Comparison of ENCODE assay signal across 13 cellular contexts in genomic region chr4:121784975-121785374, GRCh38. TPM values are rescaled to one million over a fixed set of nuclear protein-coding genes. Genes with fewer than 3 reads are reported as not detected.
DNase-seq lines count a peak whose midpoint lies in the region; ATAC-seq and TF ChIP-seq lines count a peak whose summit lies in the region.
"Had no signal": no experiment of that assay in that cellular context is flagged by ENCODE, and none has a peak within 500 bp of the region (broad histone marks: within the 10 kb centered on the region; RNA-seq: fewer than 3 reads in every experiment).

No MANE protein-coding gene starts in this region.

- no peak overlapping the region for H4K8ac ChIP-seq in neuronal stem cell (ENCODE audit: low read depth, low read length)

- ATAC-seq in SK-N-SH treated with all-trans-retinoic acid at 6 μM for 48 hours, result peak; percentile 96
- ATAC-seq: activated CD8-positive, alpha-beta memory T cell treated with anti-CD3 and anti-CD28 coated beads, Interleukin-2, amount 10 ng/mL, durations not matched to agents 7 days and 5 days; stimulated activated naive B cell treated with anti-CD40 and anti-IgM and Interleukin-4, amounts not matched to agents 10 μg/mL and 1 μg/mL and 100 μg/mL, for 72 hours; T-cell had no signal

- no peaks in the 10 kb centered on the region for H3K4me1 Mint-ChIP-seq in CD4-positive, alpha-beta memory T cell
- H3K4me1 Mint-ChIP-seq: central memory CD8-positive, alpha-beta T cell; stimulated activated naive B cell treated with anti-CD40 and anti-IgM and Interleukin-4, amounts not matched to agents 10 μg/mL and 1 μg/mL and 100 μg/mL, for 72 hours; T-cell had no signal

- no peak overlapping the region for H2BK15ac ChIP-seq in neuronal stem cell (ENCODE audit: low read length)

- no peak overlapping the region for H2AK5ac ChIP-seq in neuronal stem cell (ENCODE audit: low read depth, low read length)

- DNase-seq in GM03348 (ENCODE audit: low spot score), result peak; percentile 78
- peak; percentile 98 for DNase-seq in fibroblast of peridontal ligament (ENCODE audit: extremely low read depth)
- no peak for DNase-seq in hepatocyte (ENCODE audit: low spot score)
- DNase-seq in CD4-positive, alpha-beta memory T cell, result no peak
- no peak for DNase-seq in neuronal stem cell (ENCODE audit: low spot score)
- no peak for DNase-seq in NCI-H2171 (lab: John Stamatoyannopoulos, UW)
- DNase-seq: activated CD8-positive, alpha-beta memory T cell treated with anti-CD3 and anti-CD28 coated beads, Interleukin-2, amount 10 ng/mL, durations not matched to agents 7 days and 5 days; small intestine; stimulated activated naive B cell treated with anti-CD40 and anti-IgM and Interleukin-4, amounts not matched to agents 10 μg/mL and 1 μg/mL and 100 μg/mL, for 72 hours; T-cell had no signal

- no peak for TF ChIP-seq CTCF in hepatocyte (IDR thresholded peaks at IDR 0.05; ENCODE audit: poor library complexity)

- peaks cover 0 to 1% of the 10 kb centered on the region in 2 donors for H3K36me3 Mint-ChIP-seq in CD4-positive, alpha-beta memory T cell
- H3K36me3 Mint-ChIP-seq: activated CD8-positive, alpha-beta memory T cell treated with anti-CD3 and anti-CD28 coated beads, Interleukin-2, amount 10 ng/mL, durations not matched to agents 7 days and 5 days; stimulated activated naive B cell treated with anti-CD40 and anti-IgM and Interleukin-4, amounts not matched to agents 10 μg/mL and 1 μg/mL and 100 μg/mL, for 72 hours; T-cell had no signal

- POLR2A ChIA-PET in CD4-positive, alpha-beta memory T cell (lab: Charles Lee; ENCODE audit: partially characterized antibody), result no interaction called here

- no peaks in the 10 kb centered on the region for H4K20me1 ChIP-seq in hepatocyte (ENCODE audit: insufficient read depth, poor library complexity, severe bottlenecking)

- H3K9ac ChIP-seq in rectal smooth muscle tissue (ENCODE audit: low read length) (no peak overlapping the region), neuronal stem cell (ENCODE audit: low read depth, low read length, poor library complexity) (no peak overlapping the region)

- H3K4ac ChIP-seq in neuronal stem cell (ENCODE audit: low read length), result no peak overlapping the region

- intact Hi-C loops in CD4-positive, alpha-beta memory T cell (cut with micrococcal nuclease), result no loop called here

- no peaks in the 10 kb centered on the region for H3K79me1 ChIP-seq in neuronal stem cell (ENCODE audit: low read depth, low read length)

- no peak overlapping the region for H2BK12ac ChIP-seq in neuronal stem cell (ENCODE audit: low read length)

- H3K27me3 ChIP-seq in rectal smooth muscle tissue (ENCODE audit: control insufficient read depth, insufficient read depth, low read length) (no peaks in the 10 kb centered on the region), hepatocyte (peaks cover 2% of the 10 kb centered on the region), neuronal stem cell (ENCODE audit: control insufficient read depth in 3 of 3, insufficient read depth in 3 of 3, low read depth in 1 of 3, low read length in 3 of 3) (peaks cover 0 to 3% (median 0%) of the 10 kb centered on the region in 3 experiments)
- no peaks in the 10 kb centered on the region for H3K27me3 ChIP-seq in CD4-positive, alpha-beta memory T cell (ENCODE audit: insufficient read depth, low read length)

- H3K4me3 Mint-ChIP-seq in CD4-positive, alpha-beta memory T cell, result no peak overlapping the region
- H3K4me3 Mint-ChIP-seq: activated CD8-positive, alpha-beta memory T cell treated with anti-CD3 and anti-CD28 coated beads, Interleukin-2, amount 10 ng/mL, durations not matched to agents 7 days and 5 days; central memory CD8-positive, alpha-beta T cell; stimulated activated naive B cell treated with anti-CD40 and anti-IgM and Interleukin-4, amounts not matched to agents 10 μg/mL and 1 μg/mL and 100 μg/mL, for 72 hours; T-cell had no signal

- H3K9me2 ChIP-seq in hepatocyte (replicated peaks; ENCODE audit: insufficient read depth), result no peaks in the 10 kb centered on the region

- H3K27ac ChIP-seq in rectal smooth muscle tissue (ENCODE audit: low read depth, low read length), result peak overlapping the region; percentile 64
- H3K27ac ChIP-seq in hepatocyte, result no peak overlapping the region
- H3K27ac ChIP-seq in CD4-positive, alpha-beta memory T cell (ENCODE audit: low read depth, low read length), result no peak overlapping the region
- no peak overlapping the region for H3K27ac ChIP-seq in neuronal stem cell (replicated peaks; ENCODE audit: low read length)

- peaks cover 29 to 32% of the 10 kb centered on the region in 2 donors for H3K27me3 Mint-ChIP-seq in CD4-positive, alpha-beta memory T cell

- H3K4me2 ChIP-seq in hepatocyte, result no peak overlapping the region
- H3K4me2 ChIP-seq in neuronal stem cell (ENCODE audit: insufficient read depth, low read length, poor library complexity, severe bottlenecking), result no peak overlapping the region

- H3K9me3 Mint-ChIP-seq in CD4-positive, alpha-beta memory T cell, result peaks cover 0 to 16% (median 9%) of the 10 kb centered on the region in 8 donors
- H3K9me3 Mint-ChIP-seq: central memory CD8-positive, alpha-beta T cell had no signal

- H3K36me3 ChIP-seq in rectal smooth muscle tissue (ENCODE audit: control insufficient read depth, insufficient read depth, low read length) (no peaks in the 10 kb centered on the region), hepatocyte (replicated peaks; ENCODE audit: insufficient read depth, low read depth) (no peaks in the 10 kb centered on the region), neuronal stem cell (replicated peaks in 1 of 2; ENCODE audit: control insufficient read depth in 2 of 2, insufficient read depth in 2 of 2, low read length in 2 of 2) (no peaks in the 10 kb centered on the region)
- H3K36me3 ChIP-seq in CD4-positive, alpha-beta memory T cell (ENCODE audit: insufficient read depth, low read length), result no peaks in the 10 kb centered on the region

- H3K18ac ChIP-seq in neuronal stem cell (ENCODE audit: low read length), result no peak overlapping the region

- H2AFZ ChIP-seq in hepatocyte (no peak overlapping the region), neuronal stem cell (ENCODE audit: low read length) (no peak overlapping the region)

- H3K4me3 ChIP-seq in rectal smooth muscle tissue (ENCODE audit: low read length) (no peak overlapping the region), hepatocyte (no peak overlapping the region), neuronal stem cell (ENCODE audit: low read length in 2 of 2) (no peak overlapping the region)
- no peak overlapping the region for H3K4me3 ChIP-seq in CD4-positive, alpha-beta memory T cell (ENCODE audit: low read length in 2 of 2)

- no peak overlapping the region for H3K23ac ChIP-seq in neuronal stem cell (ENCODE audit: low read depth, low read length, poor library complexity)

- 63% methylated on average over 2 of the region's 2 CpGs for WGBS in hepatocyte (ENCODE audit: low lambda C conversion rate, missing lambda C conversion rate)
- no CpG with 5 or more reads among the region's 2 CpGs for WGBS in neuronal stem cell (ENCODE audit: extremely low coverage in 2 of 2, insufficient read length in 2 of 2, insufficient replicate concordance in 1 of 2), 2 donors

- no peak overlapping the region for H2BK5ac ChIP-seq in neuronal stem cell (ENCODE audit: low read length)

- no peak overlapping the region for H3K27ac Mint-ChIP-seq in CD4-positive, alpha-beta memory T cell
- H3K27ac Mint-ChIP-seq: activated CD8-positive, alpha-beta memory T cell treated with anti-CD3 and anti-CD28 coated beads, Interleukin-2, amount 10 ng/mL, durations not matched to agents 7 days and 5 days; stimulated activated naive B cell treated with anti-CD40 and anti-IgM and Interleukin-4, amounts not matched to agents 10 μg/mL and 1 μg/mL and 100 μg/mL, for 72 hours; T-cell had no signal

- no peaks in the 10 kb centered on the region for H3K79me2 ChIP-seq in hepatocyte

- CTCF ChIA-PET in CD4-positive, alpha-beta memory T cell (lab: Charles Lee; ENCODE audit: partially characterized antibody), result no interaction called here

- H3K9me3 ChIP-seq in hepatocyte (ENCODE audit: low read depth) (no peaks in the 10 kb centered on the region), neuronal stem cell (replicated peaks in 1 of 2; ENCODE audit: control insufficient read depth in 2 of 2, insufficient read depth in 1 of 2, low read depth in 1 of 2, low read length in 2 of 2) (no peaks in the 10 kb centered on the region)
- H3K9me3 ChIP-seq in CD4-positive, alpha-beta memory T cell (ENCODE audit: control insufficient read depth in 1 of 2, low read length in 2 of 2), result no peaks in the 10 kb centered on the region

- no peak overlapping the region for H2BK120ac ChIP-seq in neuronal stem cell (ENCODE audit: low read depth, low read length)

- H4K91ac ChIP-seq in neuronal stem cell (ENCODE audit: low read depth, low read length, poor library complexity), result no peak overlapping the region

- H3K4me1 ChIP-seq in rectal smooth muscle tissue (ENCODE audit: control insufficient read depth, insufficient read depth, low read length) (no peaks in the 10 kb centered on the region), hepatocyte (ENCODE audit: insufficient read depth) (no peaks in the 10 kb centered on the region), neuronal stem cell (ENCODE audit: control insufficient read depth in 2 of 2, insufficient read depth in 1 of 2, low read depth in 1 of 2, low read length in 2 of 2) (peaks cover 0 to 2% of the 10 kb centered on the region in 2 donors)
- H3K4me1 ChIP-seq in CD4-positive, alpha-beta memory T cell (ENCODE audit: insufficient read depth, low read length), result no peaks in the 10 kb centered on the region

- H3K14ac ChIP-seq in neuronal stem cell (ENCODE audit: low read length), result no peak overlapping the region

TF ChIP-seq in SK-N-SH treated with all-trans-retinoic acid at 6 μM for 48 hours, 23 proteins besides CTCF, POLR2A, EP300 and RAD21 (continues in another document):
- TF ChIP-seq PPARA (CRISPR knock-in tag; IDR thresholded peaks at IDR 0.05; ENCODE audit: borderline replicate concordance) (no peak), SNAI2 (CRISPR knock-in tag; IDR thresholded peaks at IDR 0.05) (no peak), ZFP3 (CRISPR knock-in tag; IDR thresholded peaks at IDR 0.05) (0 out of 2 replicates have a peak, but pooled peaks have one; percentile 41), ISL1 (CRISPR knock-in tag; IDR thresholded peaks at IDR 0.05) (peak; percentile 81)

RNA-seq across cellular contexts. Expression of gene EXOSC9, which starts 16.1 kb away (rescaled TPM):
- total RNA-seq in hepatocyte, result 20.1 and 23.1 TPM in 2 replicates
- polyA plus RNA-seq in hepatocyte, result 14.4 and 15.4 TPM in 2 replicates
- 10 to 100 TPM; 43.0 to 45.4 TPM for total RNA-seq in CD4-positive, alpha-beta memory T cell
- 10 to 100 TPM; 40.6 to 45.1 TPM for polyA plus RNA-seq in CD4-positive, alpha-beta memory T cell
- 60.2 TPM for polyA plus RNA-seq in neuronal stem cell (2013, experiment 1 of 2)
- 59.1 TPM for polyA plus RNA-seq in neuronal stem cell (2013, experiment 2 of 2)

RNA-seq across cellular contexts. Expression of gene SMIM43, which starts 20.0 kb away (rescaled TPM):
- total RNA-seq in hepatocyte, result 0.08 TPM in 1 of 2 replicates, not detected in the other
- 0.95 TPM in 1 of 2 replicates, not detected in the other for polyA plus RNA-seq in hepatocyte
- total RNA-seq in CD4-positive, alpha-beta memory T cell, result not detected
- not detected for polyA plus RNA-seq in CD4-positive, alpha-beta memory T cell
- 0.06 TPM for polyA plus RNA-seq in neuronal stem cell (2013, experiment 1 of 2)
- 0.11 TPM for polyA plus RNA-seq in neuronal stem cell (2013, experiment 2 of 2)

RNA-seq across cellular contexts. Expression of gene CCNA2, which starts 38.7 kb away (rescaled TPM):
- total RNA-seq in hepatocyte, result 15.3 and 21.6 TPM in 2 replicates
- polyA plus RNA-seq in hepatocyte, result 7.4 and 15.1 TPM in 2 replicates
- 1 to 10 TPM; 1.2 to 1.4 TPM for total RNA-seq in CD4-positive, alpha-beta memory T cell
- under 1 TPM in 1 of 2 donors, not detected in 1; 0.34 TPM for polyA plus RNA-seq in CD4-positive, alpha-beta memory T cell
- polyA plus RNA-seq in neuronal stem cell (2013, experiment 1 of 2), result 102 TPM
- polyA plus RNA-seq in neuronal stem cell (2013, experiment 2 of 2), result 102 TPM

Comparison
In these comparisons a context has a peak if more than half of its experiments do, and no peak if none do; other contexts are left out.
1. DNase-seq: peak in GM03348 (single experiment) and fibroblast of peridontal ligament (single experiment); none in hepatocyte (single experiment), CD4-positive, alpha-beta memory T cell (0 of 5), neuronal stem cell (single experiment) and NCI-H2171 (single experiment).